ENCODE assay signal across 8 cellular contexts in the genomic region with DNA sequence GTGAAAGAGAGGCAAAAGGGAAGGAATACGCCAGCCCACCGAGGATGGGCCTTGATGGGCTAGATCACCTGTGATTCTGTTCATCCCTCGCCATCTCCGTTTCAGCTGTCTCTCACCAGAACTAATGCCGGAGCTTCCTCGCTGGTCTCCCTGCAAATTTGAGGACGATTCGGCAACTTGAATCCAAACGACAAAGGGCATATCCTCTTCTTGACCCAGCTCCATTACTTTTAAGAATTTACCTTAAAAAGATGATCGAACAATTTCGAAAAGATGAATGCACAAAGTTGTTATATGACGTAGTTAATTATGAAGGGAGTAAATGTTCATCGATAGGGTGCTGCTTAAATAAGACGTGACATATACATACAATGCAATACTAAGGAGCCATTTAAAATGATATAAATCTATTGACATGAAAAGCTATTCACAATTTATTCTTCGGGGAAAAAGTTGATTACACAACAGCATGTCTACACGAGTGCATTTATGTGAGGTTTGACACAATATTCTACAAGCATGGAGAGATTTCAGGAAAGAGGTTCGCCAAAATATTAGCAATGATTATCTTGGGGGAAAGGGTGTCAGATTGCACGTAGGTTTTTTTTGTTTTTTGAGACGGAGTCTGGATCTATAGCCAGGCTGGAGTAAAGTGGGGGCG. TPM values are rescaled to one million over a fixed set of nuclear protein-coding genes. Genes with fewer than 3 reads are reported as not detected.
DNase-seq lines count a peak whose midpoint lies in the region; ATAC-seq and TF ChIP-seq lines count a peak whose summit lies in the region.

No MANE protein-coding gene starts in this region.

- intact Hi-C loops in CD4-positive, alpha-beta T cell (cut with DNase I, micrococcal nuclease), result loop anchor here (1.0 to 10.0 kb wide), 11 partner anchors 48 to 1346 kb away; partner anchors contain the start of genes C2CD3 (in 1 of the 2), COA4 (in 1 of the 2), FCHSD2 (in 1 of the 2) and LIPT2 (in 1 of the 2)
- intact Hi-C loops in activated T-helper 1 cell treated with anti-CD3 and anti-CD28 coated beads, Interleukin-12 subunit alpha, Interleukin-12 subunit beta, Interleukin-2, Interleukin-4 antibody, amounts not matched to agents 30 ng/mL and 10 ng/mL and 1 ng/mL, durations not matched to agents 14 hours and 24 hours and 36 hours (cut with micrococcal nuclease), result loop anchor here (1.0 to 5.0 kb wide), 13 partner anchors 22 to 893 kb away; partner anchors contain the start of genes C2CD3, LIPT2, PGM2L1 and PPME1
- intact Hi-C loops in tibial artery (cut with DNase I; ENCODE audit: low total_unique reads), result no loop called here

- peaks cover 8% of the 10 kb centered on the region for H3K36me3 Mint-ChIP-seq in CD4-positive, alpha-beta T cell (ENCODE audit: low read depth)
- peaks cover 14% of the 10 kb centered on the region for H3K36me3 Mint-ChIP-seq in activated T-helper 1 cell treated with anti-CD3 and anti-CD28 coated beads, Interleukin-12 subunit alpha, Interleukin-12 subunit beta, Interleukin-2, Interleukin-4 antibody, amounts not matched to agents 30 ng/mL and 10 ng/mL and 1 ng/mL, durations not matched to agents 14 hours and 24 hours and 36 hours (ENCODE audit: low read depth)

- H3K36me3 ChIP-seq in kidney epithelial cell (ENCODE audit: control insufficient read depth, insufficient read depth, low read length) (no peaks in the 10 kb centered on the region), tibial artery (no peaks in the 10 kb centered on the region)

- CTCF ChIA-PET in CD4-positive, alpha-beta T cell (lab: Charles Lee), result interaction anchor here (0.8 to 1.6 kb wide), 5 partner anchors 12 to 248 kb away, joined by 3 to 7 read pairs (median 3); no protein-coding TSS in a partner anchor

- peaks cover 0 to 26% (median 13%) of the 10 kb centered on the region in 4 donors for H3K4me1 ChIP-seq in tibial artery

- peak overlapping the region; percentile 97 for H3K27ac Mint-ChIP-seq in CD4-positive, alpha-beta T cell
- H3K27ac Mint-ChIP-seq in activated T-helper 1 cell treated with anti-CD3 and anti-CD28 coated beads, Interleukin-12 subunit alpha, Interleukin-12 subunit beta, Interleukin-2, Interleukin-4 antibody, amounts not matched to agents 30 ng/mL and 10 ng/mL and 1 ng/mL, durations not matched to agents 14 hours and 24 hours and 36 hours, result peak overlapping the region; percentile 80

- H3K27me3 ChIP-seq in CD4-positive, alpha-beta T cell (ENCODE audit: control insufficient read depth, insufficient read depth, low read length), result no peaks in the 10 kb centered on the region
- H3K27me3 ChIP-seq in kidney epithelial cell (ENCODE audit: control insufficient read depth, insufficient read depth, low read length) (no peaks in the 10 kb centered on the region), tibial artery (no peaks in the 10 kb centered on the region)

- H3K9me3 Mint-ChIP-seq in CD4-positive, alpha-beta T cell, result no peaks in the 10 kb centered on the region
- no peaks in the 10 kb centered on the region for H3K9me3 Mint-ChIP-seq in activated T-helper 1 cell treated with anti-CD3 and anti-CD28 coated beads, Interleukin-12 subunit alpha, Interleukin-12 subunit beta, Interleukin-2, Interleukin-4 antibody, amounts not matched to agents 30 ng/mL and 10 ng/mL and 1 ng/mL, durations not matched to agents 14 hours and 24 hours and 36 hours

- H3K4me3 ChIP-seq in kidney epithelial cell (ENCODE audit: low read depth, low read length), result peak overlapping the region; percentile 92
- H3K4me3 ChIP-seq in tibial artery, result peak overlapping the region; percentile 83 to 99

- peaks cover 44% of the 10 kb centered on the region for H3K4me1 Mint-ChIP-seq in CD4-positive, alpha-beta T cell (ENCODE audit: low read depth)
- H3K4me1 Mint-ChIP-seq in activated T-helper 1 cell treated with anti-CD3 and anti-CD28 coated beads, Interleukin-12 subunit alpha, Interleukin-12 subunit beta, Interleukin-2, Interleukin-4 antibody, amounts not matched to agents 30 ng/mL and 10 ng/mL and 1 ng/mL, durations not matched to agents 14 hours and 24 hours and 36 hours (ENCODE audit: low read depth), result peaks cover 37% of the 10 kb centered on the region

- H3K4me3 Mint-ChIP-seq in CD4-positive, alpha-beta T cell, result peak overlapping the region; percentile 95
- peak overlapping the region; percentile 93 for H3K4me3 Mint-ChIP-seq in activated T-helper 1 cell treated with anti-CD3 and anti-CD28 coated beads, Interleukin-12 subunit alpha, Interleukin-12 subunit beta, Interleukin-2, Interleukin-4 antibody, amounts not matched to agents 30 ng/mL and 10 ng/mL and 1 ng/mL, durations not matched to agents 14 hours and 24 hours and 36 hours

- POLR2A ChIA-PET in CD4-positive, alpha-beta T cell (lab: Charles Lee), result interaction anchor here (0.7 to 1.6 kb wide), 16 partner anchors 8 to 1494 kb away, joined by 3 to 18 read pairs (median 4); partner anchors contain the start of genes C2CD3, FCHSD2, MRPL48 and PLEKHB1

- H3K27ac ChIP-seq in CD4-positive, alpha-beta T cell (ENCODE audit: low read depth, low read length), result peak overlapping the region; percentile 77
- peak overlapping the region; percentile 80 to 88 for H3K27ac ChIP-seq in tibial artery

- TF ChIP-seq CTCF in CD4-positive, alpha-beta T cell (IDR thresholded peaks at IDR 0.05), result no peak
- TF ChIP-seq CTCF in kidney epithelial cell (IDR thresholded peaks at IDR 0.05; ENCODE audit: insufficient read depth, low read length, poor library complexity, severe bottlenecking) (no peak), tibial artery (IDR thresholded peaks at IDR 0.05) (no peak)

- no peak for ATAC-seq in CD4-positive, alpha-beta T cell (ENCODE audit: poor library complexity)
- ATAC-seq in GM21786 (IDR thresholded peaks at IDR 0.05; ENCODE audit: unreplicated experiment), result peak; percentile 1
- no peak for ATAC-seq in HG02840 (IDR thresholded peaks at IDR 0.05; ENCODE audit: low FRiP score, unreplicated experiment)
- ATAC-seq in HG02973 (IDR thresholded peaks at IDR 0.05; ENCODE audit: unreplicated experiment), result no peak

- H3K9me3 ChIP-seq in CD4-positive, alpha-beta T cell (ENCODE audit: control insufficient read depth, low read length), result no peaks in the 10 kb centered on the region
- H3K9me3 ChIP-seq in tibial artery, result no peaks in the 10 kb centered on the region

- DNase-seq in CD4-positive, alpha-beta T cell, result no peak
- DNase-seq in activated T-helper 1 cell treated with anti-CD3 and anti-CD28 coated beads, Interleukin-12 subunit alpha, Interleukin-12 subunit beta, Interleukin-2, Interleukin-4 antibody, amounts not matched to agents 30 ng/mL and 10 ng/mL and 1 ng/mL, durations not matched to agents 14 hours and 24 hours and 36 hours (ENCODE audit: low spot score), result no peak
- DNase-seq in kidney epithelial cell (ENCODE audit: low read depth) (no peak), tibial artery (no peak), hippocampal formation (lab: John Stamatoyannopoulos, UW) (no peak)

- H3K27me3 Mint-ChIP-seq in CD4-positive, alpha-beta T cell, result no peaks in the 10 kb centered on the region
- H3K27me3 Mint-ChIP-seq in activated T-helper 1 cell treated with anti-CD3 and anti-CD28 coated beads, Interleukin-12 subunit alpha, Interleukin-12 subunit beta, Interleukin-2, Interleukin-4 antibody, amounts not matched to agents 30 ng/mL and 10 ng/mL and 1 ng/mL, durations not matched to agents 14 hours and 24 hours and 36 hours (ENCODE audit: insufficient read depth), result peaks cover 2% of the 10 kb centered on the region

RNA-seq across cellular contexts. Expression of gene FAM168A, which starts 0.9 kb away (rescaled TPM):
- total RNA-seq in CD4-positive, alpha-beta T cell, result 10 to 100 TPM; 17.9 to 19.4 TPM
- total RNA-seq in activated T-helper 1 cell treated with anti-CD3 and anti-CD28 coated beads, Interleukin-12 subunit alpha, Interleukin-12 subunit beta, Interleukin-2, Interleukin-4 antibody, amounts not matched to agents 30 ng/mL and 10 ng/mL and 1 ng/mL, durations not matched to agents 14 hours and 24 hours and 36 hours, result 19.4 and 19.5 TPM in 2 replicates
- 14.2 and 17.3 TPM in 2 replicates for total RNA-seq in kidney epithelial cell

RNA-seq across cellular contexts. Expression of gene PLEKHB1, which starts 47.5 kb away (rescaled TPM):
- total RNA-seq in CD4-positive, alpha-beta T cell, result 10 to 100 TPM; 30.8 to 34.6 TPM
- total RNA-seq in activated T-helper 1 cell treated with anti-CD3 and anti-CD28 coated beads, Interleukin-12 subunit alpha, Interleukin-12 subunit beta, Interleukin-2, Interleukin-4 antibody, amounts not matched to agents 30 ng/mL and 10 ng/mL and 1 ng/mL, durations not matched to agents 14 hours and 24 hours and 36 hours, result 1.3 and 2.0 TPM in 2 replicates
- 3.5 and 7.1 TPM in 2 replicates for total RNA-seq in kidney epithelial cell
